ENCODE assay signal across 1 cellular context in the genomic region with DNA sequence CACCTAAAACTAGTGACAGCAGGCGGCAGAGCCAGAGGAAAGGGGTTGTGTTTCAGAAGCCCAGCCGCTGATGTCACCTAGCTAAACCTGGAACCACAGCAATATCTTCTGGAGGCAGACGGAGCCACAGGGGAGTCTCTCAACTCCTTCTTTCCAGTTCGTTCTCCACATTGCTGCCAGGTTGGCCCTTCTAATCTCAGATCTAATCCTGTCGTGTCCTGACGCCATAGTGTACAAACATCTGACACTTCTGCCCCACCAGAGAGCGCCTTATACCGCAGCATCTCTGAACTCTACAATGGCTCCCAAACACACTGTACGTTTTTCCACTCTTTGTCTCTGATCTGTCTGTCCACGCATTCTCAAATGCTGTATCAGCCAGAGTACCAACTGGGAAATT.
TF ChIP-seq lines count a peak whose summit lies in the region.

No MANE protein-coding gene starts in this region.

TF ChIP-seq in H1, 55 proteins besides CTCF, POLR2A, EP300 and RAD21 (continued from another document):
- TF ChIP-seq RBBP5 (IDR thresholded peaks at IDR 0.05; ENCODE audit: borderline replicate concordance, low read depth, low read length) (no peak), TAF1 (IDR thresholded peaks at IDR 0.05; ENCODE audit: low read depth, low read length) (no peak), TEAD4 (IDR thresholded peaks at IDR 0.05; ENCODE audit: low read depth, low read length) (no peak), MAFK (IDR thresholded peaks at IDR 0.05; ENCODE audit: low read depth, low read length) (no peak)
